In the genomic region with DNA sequence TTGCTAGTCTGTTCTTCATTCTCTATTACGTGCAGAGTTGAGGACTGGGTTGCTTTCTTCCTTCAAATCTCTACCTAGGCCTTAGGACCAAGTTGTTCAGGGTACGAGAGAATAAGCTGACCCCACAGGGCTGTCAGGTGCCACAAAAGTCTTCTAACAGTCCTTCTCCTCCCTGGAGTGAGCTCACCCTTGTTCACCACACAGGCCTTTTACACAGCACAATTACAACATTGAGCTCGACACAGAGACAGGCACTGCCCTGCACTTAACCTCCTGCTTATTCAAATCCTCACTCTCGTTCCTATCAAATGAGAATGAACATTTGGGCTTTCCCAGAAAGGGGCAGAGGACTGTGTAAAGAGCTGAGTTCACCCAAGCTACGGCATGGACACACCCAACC, we compare ENCODE assay signal across 17 cellular contexts. TPM values are rescaled to one million over a fixed set of nuclear protein-coding genes. Genes with fewer than 3 reads are reported as not detected.
DNase-seq lines count a peak whose midpoint lies in the region; ATAC-seq and TF ChIP-seq lines count a peak whose summit lies in the region.
"Had no signal": no experiment of that assay in that cellular context is flagged by ENCODE, and none has a peak within 500 bp of the region (broad histone marks: within the 10 kb centered on the region; RNA-seq: fewer than 3 reads in every experiment).

No MANE protein-coding gene starts in this region.

- H3K4me1 Mint-ChIP-seq in Caco-2 (ENCODE audit: low read depth, unreplicated experiment): peaks cover 46% of the 10 kb centered on the region

- H3K4me1 ChIP-seq in Caco-2: peaks cover 31% of the 10 kb centered on the region
- peaks cover 36% of the 10 kb centered on the region for H3K4me1 ChIP-seq in RWPE2 (ENCODE audit: insufficient read depth, poor library complexity, severe bottlenecking)
- H3K4me1 ChIP-seq in foreskin keratinocyte: peaks cover 28% of the 10 kb centered on the region

- peak overlapping the region; percentile 83 for H3K4me3 Mint-ChIP-seq in Caco-2 (ENCODE audit: unreplicated experiment)

- peaks cover 61% of the 10 kb centered on the region for H3K36me3 Mint-ChIP-seq in Caco-2 (ENCODE audit: insufficient read depth, unreplicated experiment)

- H3K36me3 ChIP-seq in Caco-2 (ENCODE audit: control insufficient read depth, insufficient read depth, low read length): no peaks in the 10 kb centered on the region; the same call in 1 of the 2 replicates
- peaks cover 7% of the 10 kb centered on the region; the same call in 1 of the 2 replicates for H3K36me3 ChIP-seq in RWPE2 (ENCODE audit: low read depth)
- H3K36me3 ChIP-seq: BE2C, brain microvascular endothelial cell had no signal

- intact Hi-C loops in Caco-2 (cut with micrococcal nuclease; ENCODE audit: unreplicated experiment) (no loop called here), left ventricle myocardium superior (cut with micrococcal nuclease) (no loop called here)

- H3K4me3 ChIP-seq in Caco-2 (ENCODE audit: low read depth, low read length) (no peak overlapping the region), RWPE2 (ENCODE audit: severe bottlenecking) (no peak overlapping the region)

- TF ChIP-seq CTCF in Caco-2 (IDR thresholded peaks at IDR 0.05; ENCODE audit: insufficient read depth in 1 of 2, low read depth in 1 of 2, low read length in 1 of 2, severe bottlenecking in 1 of 2, unreplicated experiment in 1 of 2) (no peak), RWPE2 (IDR thresholded peaks at IDR 0.05; ENCODE audit: poor library complexity, severe bottlenecking) (no peak), foreskin keratinocyte (conservative IDR thresholded peaks at IDR 0.05) (no peak)

- CTCF ChIA-PET in Caco-2 (lab: Charles Lee): interaction anchor here (0.5 to 0.9 kb wide), 2 partner anchors 11 to 915 kb away, joined by 3 read pairs; no protein-coding TSS in a partner anchor

- no peaks in the 10 kb centered on the region for H3K27me3 ChIP-seq in Caco-2 (replicated peaks; ENCODE audit: control insufficient read depth, insufficient read depth, low read length)
- H3K27me3 ChIP-seq in RWPE2 (ENCODE audit: insufficient read depth, poor library complexity, severe bottlenecking): no peaks in the 10 kb centered on the region
- H3K27me3 ChIP-seq in foreskin keratinocyte: no peaks in the 10 kb centered on the region
- H3K27me3 ChIP-seq: BE2C, brain microvascular endothelial cell had no signal

- BruUV-seq in Caco-2 (replicated peaks; lab: Mats Ljungman, UMichigan): no TSS peak

- DNase-seq in Caco-2: no peak
- no peak for DNase-seq in RWPE2 (ENCODE audit: low spot score)
- DNase-seq in foreskin keratinocyte: no peak
- DNase-seq in pons (ENCODE audit: low spot score): peak; percentile 96
- DNase-seq in COLO668 (lab: John Stamatoyannopoulos, UW; ENCODE audit: unreplicated experiment): no peak
- no peak for DNase-seq in left ventricle myocardium superior
- no peak for DNase-seq in DMS114 treated with DMSO at 0.1 percent for 48 hours (lab: John Stamatoyannopoulos, UW; ENCODE audit: unreplicated experiment)
- DNase-seq: activated effector memory CD4-positive, alpha-beta T cell treated with anti-CD3 and anti-CD28 coated beads, Interleukin-2, amount 50 U/mL, for 16 hours; brain microvascular endothelial cell; NCI-H82; stimulated activated naive CD4-positive, alpha-beta T cell treated with Interleukin-2 at 50 U/mL for 16 hours; SW 1271 had no signal

- peak overlapping the region; percentile 47 for H3K27ac ChIP-seq in RWPE2 (ENCODE audit: poor library complexity, severe bottlenecking)
- peak overlapping the region; percentile 16 for H3K27ac ChIP-seq in foreskin keratinocyte
- H3K27ac ChIP-seq: brain microvascular endothelial cell had no signal

- H3K27me3 Mint-ChIP-seq in Caco-2 (ENCODE audit: insufficient read depth, unreplicated experiment): no peaks in the 10 kb centered on the region

- H3K9me3 ChIP-seq in Caco-2: no peaks in the 10 kb centered on the region
- no peaks in the 10 kb centered on the region for H3K9me3 ChIP-seq in RWPE2 (ENCODE audit: severe bottlenecking)
- H3K9me3 ChIP-seq: BE2C had no signal

- POLR2A ChIA-PET in Caco-2 (lab: Charles Lee): interaction anchor here (0.5 kb wide), 1 partner anchor 151 kb away, joined by 3 read pairs; no protein-coding TSS in a partner anchor

- no peaks in the 10 kb centered on the region for H3K9me3 Mint-ChIP-seq in Caco-2 (ENCODE audit: unreplicated experiment)

- H3K27ac Mint-ChIP-seq in Caco-2 (ENCODE audit: unreplicated experiment): peak overlapping the region; percentile 54
- H3K27ac Mint-ChIP-seq: progenitor cell of endocrine pancreas had no signal

- ATAC-seq in RWPE2 (ENCODE audit: low read depth): no peak
- ATAC-seq in foreskin keratinocyte: no peak
- no peak for ATAC-seq in HG03378 (IDR thresholded peaks at IDR 0.05; ENCODE audit: unreplicated experiment)
- ATAC-seq in left ventricle myocardium superior: no peak

RNA-seq across cellular contexts. Expression of gene GALNT6, which starts 2.4 kb away (rescaled TPM):
- total RNA-seq in Caco-2 (2022) (170 and 190 TPM in 2 replicates), foreskin keratinocyte (73.4 and 95.8 TPM in 2 replicates), left ventricle myocardium superior (0.77 TPM)
- 25.2 and 26.0 TPM in 2 replicates for polyA plus RNA-seq in foreskin keratinocyte

RNA-seq across cellular contexts. Expression of gene SLC4A8, which starts 35.8 kb away (rescaled TPM):
- total RNA-seq in Caco-2 (2022): 62.7 and 67.0 TPM in 2 replicates
- total RNA-seq in foreskin keratinocyte: 0.95 and 1.3 TPM in 2 replicates
- polyA plus RNA-seq in foreskin keratinocyte: 0.48 TPM in 2 replicates
- 0.32 TPM for total RNA-seq in left ventricle myocardium superior

RNA-seq across cellular contexts. Expression of gene CELA1, which starts 42.3 kb away (rescaled TPM):
- total RNA-seq in Caco-2 (2022) (not detected in 2 replicates), foreskin keratinocyte (not detected in 2 replicates), left ventricle myocardium superior (not detected)
- polyA plus RNA-seq in foreskin keratinocyte: not detected in 2 replicates
- total RNA-seq: G401, liver, progenitor cell of endocrine pancreas had no signal
- polyA plus RNA-seq: liver had no signal

Comparison
In these comparisons a context has a peak if more than half of its experiments do, and no peak if none do; other contexts are left out.
1. RNA of gene GALNT6, which starts 2.4 kb away (total RNA-seq): 170 to 190 TPM in Caco-2 and 73.4 to 95.8 TPM in foreskin keratinocyte; 0.77 TPM in left ventricle myocardium superior (single experiment); every median in the first group is over 10 times any median in the second.
2. RNA of gene SLC4A8, which starts 35.8 kb away (total RNA-seq): 62.7 to 67.0 TPM in Caco-2; 0.95 to 1.3 TPM in foreskin keratinocyte and 0.32 TPM in left ventricle myocardium superior (single experiment); every median in the first group is over 10 times any median in the second.